ENCODE assay signal across 6 cellular contexts in genomic region chr17:4704574-4704907, GRCh38. TPM values are rescaled to one million over a fixed set of nuclear protein-coding genes. Genes with fewer than 3 reads are reported as not detected.
DNase-seq lines count a peak whose midpoint lies in the region; ATAC-seq, FAIRE-seq and TF ChIP-seq lines count a peak whose summit lies in the region.
"Not testable (repeated sequence)": the region's sequence is repeated elsewhere in the genome, so short reads cannot be mapped to it uniquely, and the experiment has no call there.

No MANE protein-coding gene starts in this region.

- H3K79me2 ChIP-seq in K562 (ENCODE audit: control insufficient read depth, insufficient read depth, low read length) = peaks cover 49% of the 10 kb centered on the region

- H3K27ac Mint-ChIP-seq in nephron = peak overlapping the region in 2 of 3 experiments; percentile 89 to 96

- H3K36me3 Mint-ChIP-seq in nephron (ENCODE audit: low read depth) = not testable (repeated sequence)

- POLR2A ChIA-PET in K562 (lab: Yijun Ruan, JAX) = interaction anchor here (1.4 kb wide), 1 partner anchor 40 kb away, joined by 3 read pairs; no protein-coding TSS in a partner anchor

- H3K4me3 Mint-ChIP-seq in nephron = peak overlapping the region; percentile 93 to 96 (median 94)

- H4K20me1 ChIP-seq in K562 (replicated peaks; ENCODE audit: control insufficient read depth, insufficient read depth, low read length) = not testable (repeated sequence)

- H3K27ac ChIP-seq in SK-N-MC (0 out of 2 replicates have a peak overlapping the region, but pooled peaks have one; percentile 58), K562 (ENCODE audit: extremely low read depth, low read depth, low read length) (peak overlapping the region; percentile 86), heart right ventricle (peak overlapping the region in 8 of 10 donors; percentile 58 to 87 (median 76))
- not testable (repeated sequence) for H3K27ac ChIP-seq in thymus (ENCODE audit: low read depth)

- not testable (repeated sequence) for TF ChIP-seq RAD21 in K562 (CRISPR knock-in tag; conservative IDR thresholded peaks at IDR 0.05 in 1 of 2, IDR thresholded peaks at IDR 0.05 in 1 of 2)

- FAIRE-seq in K562 (lab: Jason Lieb, UNC) = not testable (repeated sequence)

- ATAC-seq in K562 = peak; percentile 12; the same call in 1 of the 3 replicates
- ATAC-seq in heart right ventricle = not testable (repeated sequence)

- CTCF ChIA-PET in K562 (lab: Yijun Ruan, JAX; ENCODE audit: low intra/inter-chr PET ratio) = not testable (repeated sequence)

- not testable (repeated sequence) for H3K36me3 ChIP-seq in SK-N-MC (ENCODE audit: insufficient read depth, low read length); heart right ventricle; thymus (ENCODE audit: control insufficient read depth, insufficient read depth)
- H3K36me3 ChIP-seq in K562 (ENCODE audit: control insufficient read depth, insufficient read depth, low read length) = peaks cover 17% of the 10 kb centered on the region; the same call in 2 of the 3 replicates

- H3K27me3 ChIP-seq in K562 (ENCODE audit: control insufficient read depth in 2 of 2, insufficient read depth in 2 of 2, low read length in 2 of 2); heart right ventricle; thymus (ENCODE audit: control insufficient read depth, insufficient read depth): not testable (repeated sequence)

- peak overlapping the region; percentile 95; the same call in 1 of the 2 replicates for H2AFZ ChIP-seq in K562 (ENCODE audit: low read depth, low read length)

- not testable (repeated sequence) for H3K9me3 ChIP-seq in SK-N-MC (ENCODE audit: low read depth, low read length); K562 (replicated peaks; ENCODE audit: control insufficient read depth, insufficient read depth, low read depth, low read length); heart right ventricle; thymus (ENCODE audit: control insufficient read depth)

- not testable (repeated sequence) for H3K27me3 Mint-ChIP-seq in nephron (ENCODE audit: low read depth)

- 12% methylated on average over 8 of the region's 14 CpGs for WGBS in K562 (ENCODE audit: insufficient coverage, low coverage, missing lambda C conversion rate)
- 47 to 50% methylated on average over 14 of the region's 14 CpGs for WGBS in heart right ventricle, 2 donors
- 55% methylated on average over 14 of the region's 14 CpGs for WGBS in thymus

- intact Hi-C loops in K562 (cut with micrococcal nuclease) (loop anchor here (10.0 kb wide), 1 partner anchor 140 kb away; the partner anchor contains the start of gene GGT6), heart right ventricle (cut with DNase I) (loop anchor here in 2 of 10 donors (2.0 to 10.0 kb wide), 2 partner anchors 182 to 190 kb away; partner anchors contain the start of gene C17orf107 (in 1 of the 2))

- peaks cover 26% of the 10 kb centered on the region for H3K4me1 Mint-ChIP-seq in nephron

- peak overlapping the region; percentile 89 for H3K4me3 ChIP-seq in GM08714 (ENCODE audit: low read length)
- peak overlapping the region; percentile 93 for H3K4me3 ChIP-seq in SK-N-MC
- peak overlapping the region; percentile 100 for H3K4me3 ChIP-seq in K562
- H3K4me3 ChIP-seq in heart right ventricle = peak overlapping the region; percentile 69 to 98 (median 80)
- H3K4me3 ChIP-seq in thymus (ENCODE audit: low read length) = peak overlapping the region; percentile 99

- DNase-seq in SK-N-MC (ENCODE audit: low read depth, low spot score); K562 (ENCODE audit: extremely low read depth in 1 of 4, low spot score in 3 of 4); heart right ventricle: not testable (repeated sequence)

- not testable (repeated sequence) for TF ChIP-seq CTCF in K562 (IDR thresholded peaks at IDR 0.05 in 2 of 3, conservative IDR thresholded peaks at IDR 0.05 in 1 of 3; ENCODE audit: insufficient read depth in 2 of 3, low read depth in 1 of 3, low read length in 3 of 3); heart right ventricle (IDR thresholded peaks at IDR 0.05); nephron (IDR thresholded peaks at IDR 0.05; ENCODE audit: unreplicated experiment in 3 of 3)

- H3K4me2 ChIP-seq in K562 (ENCODE audit: insufficient read depth, low read length) = peak overlapping the region; percentile 87

- peak overlapping the region; percentile 92 for H3K9ac ChIP-seq in SK-N-MC (ENCODE audit: insufficient read length)
- H3K9ac ChIP-seq in K562 (ENCODE audit: insufficient read depth in 1 of 2, low read depth in 2 of 2, low read length in 2 of 2) = peak overlapping the region; percentile 84 to 99

- peaks cover 12% of the 10 kb centered on the region in 2 experiments; a peak in 4 of 5 replicates for H3K4me1 ChIP-seq in K562 (replicated peaks in 1 of 2; ENCODE audit: control insufficient read depth in 2 of 2, insufficient read depth in 2 of 2, low read length in 2 of 2)
- H3K4me1 ChIP-seq in heart right ventricle = peaks cover 0 to 30% (median 10%) of the 10 kb centered on the region in 9 donors
- H3K4me1 ChIP-seq in thymus (ENCODE audit: control insufficient read depth, insufficient read depth, low read length) = peaks cover 10% of the 10 kb centered on the region

- in situ Hi-C loops in K562 (cut with MboI) = not testable (repeated sequence)

- not testable (repeated sequence) for H3K9me1 ChIP-seq in K562 (ENCODE audit: control insufficient read depth, insufficient read depth, low read length)

- BruUV-seq in K562 (replicated peaks; lab: Mats Ljungman, UMichigan) = not testable (repeated sequence)

- H3K9me3 Mint-ChIP-seq in nephron = not testable (repeated sequence)

- not testable (repeated sequence) for TF ChIP-seq EP300 in K562 (IDR thresholded peaks at IDR 0.05; ENCODE audit: low read length)

- TF ChIP-seq POLR2A in K562 (conservative IDR thresholded peaks at IDR 0.05) = not testable (repeated sequence)

RNA-seq across cellular contexts. Expression of gene PELP1, which starts 0.6 kb away (rescaled TPM):
- 101 and 191 TPM in 2 replicates for total RNA-seq in K562 (2011; cell fraction: chromatin; rRNA removed; ENCODE audit: low replicate concordance)
- 108 and 112 TPM in 2 replicates for total RNA-seq in K562 (2011; cell fraction: nucleolus; rRNA removed)
- 98.5 and 106 TPM in 2 replicates for total RNA-seq in K562 (2011; cell fraction: nucleoplasm; rRNA removed)
- total RNA-seq in K562 (2014; rRNA removed) (17.4 and 23.9 TPM in 2 replicates), K562 (2014; rRNA removed; fragmentation: Illumina TruSeq; extraction: Trizol) (6.8 and 8.2 TPM in 2 replicates), K562 (2015; rRNA removed; fragmentation: Illumina TruSeq; extraction: Trizol) (8.3 and 10.3 TPM in 2 replicates), K562 (2021) (80.3 and 96.4 TPM in 2 replicates), heart right ventricle (10 to 100 TPM; 28.6 to 41.9 (median 35.2) TPM)
- polyA plus RNA-seq in K562 (2011; rRNA removed) (7.9 and 34.2 TPM in 2 replicates), K562 (2014; fragmentation: Illumina TruSeq; extraction: Trizol) (24.0 and 35.1 TPM in 2 replicates), K562 (2014; fragmentation: Nextera tagmentation; extraction: Ambion mirVana) (under 1 TPM; 0.29 to 0.53 TPM), K562 (2014; rRNA removed) (17.3 and 20.3 TPM in 2 replicates), heart right ventricle (10 to 100 TPM; 14.4 to 29.3 TPM), thymus (26.9 TPM)
- 8.8 and 12.9 TPM in 2 replicates for polyA plus RNA-seq in K562 (2011; cell fraction: cytosol; rRNA removed)
- polyA plus RNA-seq in K562 (2011; cell fraction: nucleus; rRNA removed) = 89.1 and 93.1 TPM in 2 replicates
- polyA plus RNA-seq in K562 (2012) = 36.7 and 40.6 TPM in 2 replicates
- polyA minus RNA-seq in K562 (2011; rRNA and poly(A)+ RNA removed) = 14.8 and 20.7 TPM in 2 replicates
- 29.0 and 30.2 TPM in 2 replicates for polyA minus RNA-seq in K562 (2011; cell fraction: cytosol; rRNA and poly(A)+ RNA removed)
- 47.8 and 62.3 TPM in 2 replicates for polyA minus RNA-seq in K562 (2011; cell fraction: nucleus; rRNA and poly(A)+ RNA removed)

RNA-seq across cellular contexts. Expression of gene ARRB2, which starts 5.9 kb away (rescaled TPM):
- 15.3 and 26.8 TPM in 2 replicates for total RNA-seq in K562 (2011; cell fraction: chromatin; rRNA removed; ENCODE audit: low replicate concordance)
- 10.2 and 13.6 TPM in 2 replicates for total RNA-seq in K562 (2011; cell fraction: nucleolus; rRNA removed)
- total RNA-seq in K562 (2011; cell fraction: nucleoplasm; rRNA removed) = 14.5 and 18.3 TPM in 2 replicates
- 7.2 and 12.2 TPM in 2 replicates for total RNA-seq in K562 (2014; rRNA removed)
- 7.3 and 8.2 TPM in 2 replicates for total RNA-seq in K562 (2014; rRNA removed; fragmentation: Illumina TruSeq; extraction: Trizol)
- total RNA-seq in K562 (2015; rRNA removed; fragmentation: Illumina TruSeq; extraction: Trizol) = 7.9 and 9.8 TPM in 2 replicates
- total RNA-seq in K562 (2021) = 14.7 and 15.2 TPM in 2 replicates
- polyA plus RNA-seq in K562 (2011; rRNA removed) = 7.0 and 8.8 TPM in 2 replicates
- 6.3 and 14.0 TPM in 2 replicates for polyA plus RNA-seq in K562 (2011; cell fraction: cytosol; rRNA removed)
- 13.2 and 20.5 TPM in 2 replicates for polyA plus RNA-seq in K562 (2011; cell fraction: nucleus; rRNA removed)
- polyA plus RNA-seq in K562 (2012) = 13.5 and 18.0 TPM in 2 replicates
- 14.3 and 15.3 TPM in 2 replicates for polyA plus RNA-seq in K562 (2014; fragmentation: Illumina TruSeq; extraction: Trizol)
- under 1 TPM; 0.79 to 0.80 TPM for polyA plus RNA-seq in K562 (2014; fragmentation: Nextera tagmentation; extraction: Ambion mirVana)
- 7.5 and 9.4 TPM in 2 replicates for polyA plus RNA-seq in K562 (2014; rRNA removed)
- polyA minus RNA-seq in K562 (2011; rRNA and poly(A)+ RNA removed) = 3.6 and 5.0 TPM in 2 replicates
- 4.1 and 5.1 TPM in 2 replicates for polyA minus RNA-seq in K562 (2011; cell fraction: cytosol; rRNA and poly(A)+ RNA removed)
- 3.0 and 3.6 TPM in 2 replicates for polyA minus RNA-seq in K562 (2011; cell fraction: nucleus; rRNA and poly(A)+ RNA removed)
- 10 to 100 TPM; 10.8 to 53.5 (median 17.2) TPM for total RNA-seq in heart right ventricle
- polyA plus RNA-seq in heart right ventricle = 10 to 100 TPM; 13.4 to 33.4 TPM
- 91.2 TPM for polyA plus RNA-seq in thymus

RNA-seq across cellular contexts. Expression of gene MED11, which starts 26.7 kb away (rescaled TPM):
- total RNA-seq in K562 (2011; cell fraction: chromatin; rRNA removed; ENCODE audit: low replicate concordance) = 6.3 and 9.7 TPM in 2 replicates
- total RNA-seq in K562 (2011; cell fraction: nucleolus; rRNA removed) = 9.7 and 10.4 TPM in 2 replicates
- 7.3 and 11.4 TPM in 2 replicates for total RNA-seq in K562 (2011; cell fraction: nucleoplasm; rRNA removed)
- total RNA-seq in K562 (2014; rRNA removed) (13.0 and 18.8 TPM in 2 replicates), K562 (2014; rRNA removed; fragmentation: Illumina TruSeq; extraction: Trizol) (12.6 and 16.1 TPM in 2 replicates), K562 (2015; rRNA removed; fragmentation: Illumina TruSeq; extraction: Trizol) (15.2 and 19.4 TPM in 2 replicates), K562 (2021) (10.4 and 11.4 TPM in 2 replicates), heart right ventricle (10 to 100 TPM; 11.9 to 21.7 (median 17.5) TPM)
- polyA plus RNA-seq in K562 (2011; rRNA removed) (15.6 and 19.2 TPM in 2 replicates), K562 (2014; fragmentation: Illumina TruSeq; extraction: Trizol) (19.0 and 19.1 TPM in 2 replicates), K562 (2014; fragmentation: Nextera tagmentation; extraction: Ambion mirVana) (10 to 100 TPM; 17.8 to 30.6 TPM), K562 (2014; rRNA removed) (21.1 and 22.5 TPM in 2 replicates), heart right ventricle (10 to 100 TPM; 23.9 to 57.1 TPM), thymus (40.3 TPM)
- 17.7 and 18.3 TPM in 2 replicates for polyA plus RNA-seq in K562 (2011; cell fraction: cytosol; rRNA removed)
- polyA plus RNA-seq in K562 (2011; cell fraction: nucleus; rRNA removed) = 8.5 and 11.9 TPM in 2 replicates
- 10.1 and 13.7 TPM in 2 replicates for polyA plus RNA-seq in K562 (2012)
- 11.8 and 11.9 TPM in 2 replicates for polyA minus RNA-seq in K562 (2011; rRNA and poly(A)+ RNA removed)
- 5.7 and 9.1 TPM in 2 replicates for polyA minus RNA-seq in K562 (2011; cell fraction: cytosol; rRNA and poly(A)+ RNA removed)
- polyA minus RNA-seq in K562 (2011; cell fraction: nucleus; rRNA and poly(A)+ RNA removed) = 2.1 and 2.4 TPM in 2 replicates

RNA-seq across cellular contexts. Expression of gene ZMYND15, which starts 35.1 kb away (rescaled TPM):
- not detected in 2 replicates for total RNA-seq in K562 (2011; cell fraction: chromatin; rRNA removed; ENCODE audit: low replicate concordance)
- not detected in 2 replicates for total RNA-seq in K562 (2011; cell fraction: nucleolus; rRNA removed)
- not detected in 2 replicates for total RNA-seq in K562 (2011; cell fraction: nucleoplasm; rRNA removed)
- total RNA-seq in K562 (2014; rRNA removed) (not detected in 2 replicates), K562 (2014; rRNA removed; fragmentation: Illumina TruSeq; extraction: Trizol) (not detected in 2 replicates), K562 (2015; rRNA removed; fragmentation: Illumina TruSeq; extraction: Trizol) (not detected in 2 replicates), K562 (2021) (0.09 TPM in 1 of 2 replicates, not detected in the other), heart right ventricle (1 to 10 TPM in 1 of 10 donors, under 1 TPM in 8, not detected in 1; 0.15 to 2.1 (median 0.38) TPM)
- polyA plus RNA-seq in K562 (2011; rRNA removed) (not detected in 2 replicates), K562 (2014; fragmentation: Illumina TruSeq; extraction: Trizol) (not detected in 2 replicates), K562 (2014; fragmentation: Nextera tagmentation; extraction: Ambion mirVana) (not detected), K562 (2014; rRNA removed) (not detected in 2 replicates), heart right ventricle (under 1 TPM; 0.20 to 0.22 TPM), thymus (3.8 TPM)
- polyA plus RNA-seq in K562 (2011; cell fraction: cytosol; rRNA removed) = not detected in 2 replicates
- polyA plus RNA-seq in K562 (2011; cell fraction: nucleus; rRNA removed) = 0.04 TPM in 1 of 2 replicates, not detected in the other
- not detected in 2 replicates for polyA plus RNA-seq in K562 (2012)
- polyA minus RNA-seq in K562 (2011; rRNA and poly(A)+ RNA removed) = not detected in 2 replicates
- polyA minus RNA-seq in K562 (2011; cell fraction: cytosol; rRNA and poly(A)+ RNA removed) = not detected in 2 replicates
- not detected in 2 replicates for polyA minus RNA-seq in K562 (2011; cell fraction: nucleus; rRNA and poly(A)+ RNA removed)

RNA-seq across cellular contexts. Expression of gene CXCL16, which starts 35.2 kb away (rescaled TPM):
- total RNA-seq in K562 (2011; cell fraction: chromatin; rRNA removed; ENCODE audit: low replicate concordance) = 0.28 TPM in 1 of 2 replicates, not detected in the other
- total RNA-seq in K562 (2011; cell fraction: nucleolus; rRNA removed) = 1.5 TPM in 1 of 2 replicates, not detected in the other
- 0.31 and 0.51 TPM in 2 replicates for total RNA-seq in K562 (2011; cell fraction: nucleoplasm; rRNA removed)
- total RNA-seq in K562 (2014; rRNA removed) (0.05 TPM in 1 of 2 replicates, not detected in the other), K562 (2014; rRNA removed; fragmentation: Illumina TruSeq; extraction: Trizol) (not detected in 2 replicates), K562 (2015; rRNA removed; fragmentation: Illumina TruSeq; extraction: Trizol) (0.22 TPM in 1 of 2 replicates, not detected in the other), K562 (2021) (0.25 and 0.55 TPM in 2 replicates), heart right ventricle (10 to 100 TPM in 1 of 10 donors, 1 to 10 TPM in 9; 2.8 to 29.6 (median 4.2) TPM)
- polyA plus RNA-seq in K562 (2011; rRNA removed) (0.24 and 0.30 TPM in 2 replicates), K562 (2014; fragmentation: Illumina TruSeq; extraction: Trizol) (0.10 and 0.26 TPM in 2 replicates), K562 (2014; fragmentation: Nextera tagmentation; extraction: Ambion mirVana) (under 1 TPM in 1 of 2 experiments, not detected in 1; 0.07 TPM), K562 (2014; rRNA removed) (0.68 TPM in 1 of 2 replicates, not detected in the other), heart right ventricle (1 to 10 TPM; 1.5 to 3.3 TPM), thymus (32.9 TPM)
- polyA plus RNA-seq in K562 (2011; cell fraction: cytosol; rRNA removed) = 0.31 and 0.36 TPM in 2 replicates
- 0.14 and 0.18 TPM in 2 replicates for polyA plus RNA-seq in K562 (2011; cell fraction: nucleus; rRNA removed)
- 0.26 and 0.48 TPM in 2 replicates for polyA plus RNA-seq in K562 (2012)
- 0.28 TPM in 1 of 2 replicates, not detected in the other for polyA minus RNA-seq in K562 (2011; rRNA and poly(A)+ RNA removed)
- not detected in 2 replicates for polyA minus RNA-seq in K562 (2011; cell fraction: cytosol; rRNA and poly(A)+ RNA removed)
- not detected in 2 replicates for polyA minus RNA-seq in K562 (2011; cell fraction: nucleus; rRNA and poly(A)+ RNA removed)
